36 cellular contexts compared by ENCODE assay signal in the genomic region with DNA sequence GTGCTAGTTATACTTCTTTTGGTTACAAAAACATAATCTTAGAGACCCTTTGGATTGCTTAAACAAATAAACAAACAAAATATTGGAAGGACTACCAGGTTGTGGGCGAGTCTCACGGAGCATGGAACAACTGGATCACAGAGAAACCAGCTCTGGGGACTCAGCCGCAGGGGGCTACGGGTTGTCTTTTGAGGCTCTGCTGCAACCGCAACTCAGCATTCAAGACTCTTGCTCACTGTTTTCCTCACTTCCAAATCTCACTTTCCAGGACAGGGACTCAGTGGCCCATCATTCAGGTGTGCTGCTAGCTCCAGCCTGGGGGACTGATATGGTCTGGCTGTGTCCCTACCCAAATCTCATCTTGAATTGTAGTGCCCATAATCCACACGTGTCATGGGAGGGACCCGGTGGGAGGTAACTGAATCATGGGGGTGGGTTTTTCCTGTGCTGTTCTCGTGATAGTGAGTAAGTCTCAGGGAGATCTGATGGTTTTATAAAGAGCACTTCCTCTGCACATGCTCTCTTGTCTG. TPM values are rescaled to one million over a fixed set of nuclear protein-coding genes. Genes with fewer than 3 reads are reported as not detected.
"Had no signal": no experiment of that assay in that cellular context is flagged by ENCODE, and none has a peak within 500 bp of the region (broad histone marks: within the 10 kb centered on the region; RNA-seq: fewer than 3 reads in every experiment).

No MANE protein-coding gene starts in this region.

- H3K27me3 ChIP-seq: MG63 had no signal

- H3K36me3 ChIP-seq: MG63 had no signal

- H3K9me3 ChIP-seq: MG63 had no signal

- H3K9ac ChIP-seq: KMS-11 had no signal

- H3K4me3 ChIP-seq: MG63 had no signal

- H3K27ac ChIP-seq: KMS-11 had no signal

- DNase-seq: Karpas-422, MG63, MM.1S, NCI-H1048, NCI-H1092, NCI-H1092 treated with DMSO at 0.1 percent for 48 hours, NCI-H1105, NCI-H1105 treated with DMSO at 0.1 percent for 48 hours, NCI-H1417, NCI-H1417 treated with DMSO at 0.1 percent for 48 hours, NCI-H1436, NCI-H1436 treated with DMSO at 0.1 percent for 48 hours, NCI-H146, NCI-H1694, NCI-H1694 treated with DMSO at 0.1 percent for 48 hours, NCI-H187, NCI-H187 treated with DMSO at 0.1 percent for 48 hours, NCI-H1930, NCI-H2029, NCI-H2029 treated with DMSO at 0.1 percent for 48 hours, NCI-H2081, NCI-H2081 treated with DMSO at 0.1 percent for 48 hours, NCI-H2107, NCI-H2171, NCI-H2171 treated with DMSO at 0.1 percent for 48 hours, NCI-H2227 treated with DMSO at 0.1 percent for 48 hours, NCI-H226, NCI-H345, NCI-H446, NCI-H510A, NCI-H510A treated with DMSO at 0.1 percent for 48 hours had no signal

RNA-seq across cellular contexts. Expression of a gene that starts 14.0 kb away (rescaled TPM):
- total RNA-seq: LHCN-M2, M059J, MCF 10A, NCI-H460 had no signal

RNA-seq across cellular contexts. Expression of a gene that starts 37.9 kb away (rescaled TPM):
- total RNA-seq: LHCN-M2, M059J, MCF 10A, NCI-H460 had no signal
